24 cellular contexts compared by ENCODE assay signal in the genomic region with DNA sequence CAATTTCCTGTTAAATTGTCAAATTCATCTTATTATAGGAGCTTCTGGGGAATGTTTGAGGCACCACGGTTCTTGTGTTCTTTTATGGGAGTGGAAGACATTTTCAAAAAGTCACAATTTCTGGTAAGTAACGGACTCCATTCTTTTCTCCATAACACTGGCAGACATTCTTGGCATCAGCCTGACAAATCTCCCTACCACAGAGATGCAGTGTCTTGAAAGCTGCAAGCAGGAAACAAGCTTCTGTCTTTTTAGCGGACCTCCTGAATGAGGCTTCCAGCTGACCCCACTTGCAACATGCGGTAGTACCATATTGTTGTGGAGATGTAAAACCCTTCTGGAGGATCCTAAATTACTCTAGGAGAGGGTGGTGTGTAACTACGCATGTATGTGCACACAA.
DNase-seq lines count a peak whose midpoint lies in the region; ATAC-seq, FAIRE-seq and TF ChIP-seq lines count a peak whose summit lies in the region.
"Had no signal": no experiment of that assay in that cellular context is flagged by ENCODE, and none has a peak within 500 bp of the region (broad histone marks: within the 10 kb centered on the region; RNA-seq: fewer than 3 reads in every experiment).

No MANE protein-coding gene starts in this region.

- H2BK120ac ChIP-seq in H1 (replicated peaks; ENCODE audit: low read depth, low read length): no peak overlapping the region

- H3K4me1 ChIP-seq in H1 (replicated peaks in 1 of 4; ENCODE audit: control insufficient read depth in 3 of 4, insufficient read depth in 4 of 4, low read length in 3 of 4): peaks cover 0 to 4% (median 1%) of the 10 kb centered on the region in 4 experiments; a peak in 1 of 7 replicates
- peaks cover 21% of the 10 kb centered on the region for H3K4me1 ChIP-seq in upper lobe of right lung
- H3K4me1 ChIP-seq: Peyer's patch had no signal

- H3K27ac ChIP-seq in H1 (ENCODE audit: low read depth, low read length) (no peak overlapping the region), neural cell (ENCODE audit: low read length) (peak overlapping the region; percentile 33), upper lobe of right lung (no peak overlapping the region)
- H3K27ac ChIP-seq: Peyer's patch had no signal

- no peak overlapping the region for H3K4me2 ChIP-seq in H1 (ENCODE audit: insufficient read depth in 1 of 2, low read depth in 2 of 2, low read length in 2 of 2)
- H3K4me2 ChIP-seq in neural cell (ENCODE audit: low read length): peak overlapping the region; percentile 40

- WGBS in H1 (ENCODE audit: extremely low coverage in 1 of 2, insufficient coverage in 1 of 2, insufficient read length in 1 of 2, insufficient replicate concordance in 2 of 2, low coverage in 1 of 2, low lambda C conversion rate in 2 of 2, missing lambda C conversion rate in 1 of 2), 2 experiments: 83% methylated on average over 5 of the region's 5 CpGs; no CpG with 5 or more reads in 1 of the 2 experiments

- H3K56ac ChIP-seq in H1 (replicated peaks; ENCODE audit: insufficient read length, low read depth, low read length): no peak overlapping the region

- no peak for ATAC-seq in upper lobe of right lung

- DNase-seq in NCI-H748 (lab: John Stamatoyannopoulos, UW; ENCODE audit: unreplicated experiment) (peak; percentile 6), NCI-H748 treated with DMSO at 0.1 percent for 48 hours (lab: John Stamatoyannopoulos, UW) (no peak), H1 (ENCODE audit: low read depth in 1 of 2, low spot score in 2 of 2) (no peak), hippocampal formation (lab: John Stamatoyannopoulos, UW) (no peak), foreskin fibroblast (no peak), upper lobe of right lung (no peak), SW480 (ENCODE audit: low spot score) (no peak)
- DNase-seq: 8988T; BE2C; Caco-2; CD4-positive, CD25-positive, alpha-beta regulatory T cell; DMS153; GDM1; H9; Kasumi-1; MG63; NCI-H1048; NCI-H1436; NCI-H1930; NCI-H2171 treated with DMSO at 0.1 percent for 48 hours; NCI-H446; NCI-H526 treated with DMSO at 0.1 percent for 48 hours; Peyer's patch had no signal

- H3K27me3 ChIP-seq in H1 (replicated peaks in 1 of 4; ENCODE audit: control insufficient read depth in 3 of 4, extremely low read depth in 1 of 4, insufficient read depth in 3 of 4, low read length in 3 of 4) (no peaks in the 10 kb centered on the region), neural cell (ENCODE audit: insufficient read depth, low read depth, low read length) (no peaks in the 10 kb centered on the region), upper lobe of right lung (no peaks in the 10 kb centered on the region)
- H3K27me3 ChIP-seq: BE2C, MG63, Peyer's patch had no signal

- H3K36me3 ChIP-seq in H1 (ENCODE audit: control insufficient read depth in 2 of 4, insufficient read depth in 4 of 4, low read length in 3 of 4) (no peaks in the 10 kb centered on the region), neural cell (ENCODE audit: insufficient read depth, low read length) (no peaks in the 10 kb centered on the region), upper lobe of right lung (no peaks in the 10 kb centered on the region)
- H3K36me3 ChIP-seq: BE2C, MG63, Peyer's patch had no signal

- H3K9me3 ChIP-seq in H1 (ENCODE audit: insufficient read depth in 2 of 2, low read depth in 1 of 2, low read length in 1 of 2) (no peaks in the 10 kb centered on the region; a peak in 1 of 4 replicates), neural cell (ENCODE audit: low read length) (no peaks in the 10 kb centered on the region), upper lobe of right lung (no peaks in the 10 kb centered on the region)
- H3K9me3 ChIP-seq: BE2C, Caco-2, MG63, Peyer's patch had no signal

- TF ChIP-seq CTCF in H1 (IDR thresholded peaks at IDR 0.05; ENCODE audit: control extremely low read depth in 1 of 3, insufficient read depth in 1 of 3, low read depth in 1 of 3, low read length in 3 of 3) (no peak), neural cell (IDR thresholded peaks at IDR 0.05; ENCODE audit: poor library complexity, severe bottlenecking) (no peak), foreskin fibroblast (IDR thresholded peaks at IDR 0.05; ENCODE audit: low read depth, low read length) (no peak), upper lobe of right lung (IDR thresholded peaks at IDR 0.05) (no peak)

- POLR2A ChIA-PET in H1 (lab: Charles Lee; ENCODE audit: partially characterized antibody): interaction anchor here (1.0 kb wide), 1 partner anchor 9 kb away, joined by 3 read pairs; no protein-coding TSS in a partner anchor

- TF ChIP-seq POLR2A in H1 (IDR thresholded peaks at IDR 0.05; ENCODE audit: control extremely low read depth in 1 of 2, low read depth in 2 of 2, low read length in 2 of 2): no peak

- H3K79me1 ChIP-seq in H1 (ENCODE audit: low read depth, low read length): no peaks in the 10 kb centered on the region

- CTCF ChIA-PET in H1 (lab: Charles Lee; ENCODE audit: partially characterized antibody): interaction anchor here (2.0 kb wide), 1 partner anchor 14 kb away, joined by 5 read pairs; no protein-coding TSS in a partner anchor

- no peak overlapping the region for H3K18ac ChIP-seq in H1 (ENCODE audit: extremely low read depth, low read length)

- H4K8ac ChIP-seq in H1 (ENCODE audit: extremely low read depth, insufficient read depth, low read length): no peak overlapping the region

- no peaks in the 10 kb centered on the region for H4K20me1 ChIP-seq in H1 (replicated peaks in 1 of 2; ENCODE audit: control insufficient read depth in 1 of 2, insufficient read depth in 2 of 2, low read length in 2 of 2)
- H4K20me1 ChIP-seq in neural cell (ENCODE audit: insufficient read depth): no peaks in the 10 kb centered on the region

- no peak overlapping the region for H2BK20ac ChIP-seq in H1 (ENCODE audit: low read length)

- H3K14ac ChIP-seq in H1 (ENCODE audit: insufficient read length): no peak overlapping the region

- H3F3A ChIP-seq in neural cell (ENCODE audit: insufficient read depth, low read length, poor library complexity, severe bottlenecking): peaks cover 5% of the 10 kb centered on the region

- no peak for TF ChIP-seq RAD21 in H1 (IDR thresholded peaks at IDR 0.05 in 1 of 2, conservative IDR thresholded peaks at IDR 0.05 in 1 of 2; ENCODE audit: low read depth in 2 of 2, low read length in 2 of 2)
- no peak for TF ChIP-seq RAD21 in neural cell (conservative IDR thresholded peaks at IDR 0.05)

- intact Hi-C loops in upper lobe of right lung (cut with DNase I): no loop called here

- no peak overlapping the region for H2BK5ac ChIP-seq in H1 (ENCODE audit: low read depth, low read length)

- no peak overlapping the region; the same call in 1 of the 2 replicates for H2AK5ac ChIP-seq in H1 (ENCODE audit: low read depth, low read length)

- H4K91ac ChIP-seq in H1 (replicated peaks; ENCODE audit: insufficient read length, low read length): no peak overlapping the region

- H2BK15ac ChIP-seq in H1 (ENCODE audit: low read length): no peak overlapping the region

- H3K23me2 ChIP-seq in H1 (ENCODE audit: low read depth, low read length): no peaks in the 10 kb centered on the region

- TF ChIP-seq EP300 in H1 (IDR thresholded peaks at IDR 0.05; ENCODE audit: borderline replicate concordance in 1 of 2, low read depth in 2 of 2, low read length in 2 of 2) (no peak), neural cell (conservative IDR thresholded peaks at IDR 0.05; ENCODE audit: poor library complexity, severe bottlenecking) (no peak)

- H3K9me2 ChIP-seq in neural cell (ENCODE audit: insufficient read depth, low read length): no peaks in the 10 kb centered on the region

- H2AFZ ChIP-seq in H1 (ENCODE audit: low read length) (no peak overlapping the region), neural cell (ENCODE audit: low read depth, low read length) (no peak overlapping the region)

- no peak overlapping the region for H4K5ac ChIP-seq in H1 (ENCODE audit: insufficient read length, low read depth, low read length)

- H2BK12ac ChIP-seq in H1 (ENCODE audit: low read depth, low read length): no peak overlapping the region

- no peak overlapping the region for H3K4ac ChIP-seq in H1 (replicated peaks; ENCODE audit: insufficient read length, low read depth, low read length)

- no peak overlapping the region for H3K4me3 ChIP-seq in H1 (ENCODE audit: extremely low read depth in 1 of 4, insufficient read depth in 2 of 4, low read depth in 3 of 4, low read length in 4 of 4)
- H3K4me3 ChIP-seq in neural cell (ENCODE audit: low read length): no peak overlapping the region
- no peak overlapping the region for H3K4me3 ChIP-seq in foreskin fibroblast (ENCODE audit: low read depth in 1 of 2, low read length in 2 of 2)
- H3K4me3 ChIP-seq in upper lobe of right lung: no peak overlapping the region
- H3K4me3 ChIP-seq: MG63, Peyer's patch had no signal

- H3K23ac ChIP-seq in H1 (ENCODE audit: insufficient read length): no peak overlapping the region

- peak; percentile 28 for FAIRE-seq in H1 (lab: Jason Lieb, UNC)

- H3K9ac ChIP-seq in H1 (replicated peaks in 1 of 4; ENCODE audit: extremely low read depth in 1 of 4, low read depth in 3 of 4, low read length in 3 of 4) (no peak overlapping the region), neural cell (ENCODE audit: low read length) (no peak overlapping the region)

- H3K79me2 ChIP-seq in H1 (ENCODE audit: control insufficient read depth in 1 of 2, insufficient read depth in 2 of 2, low read length in 2 of 2) (no peaks in the 10 kb centered on the region), neural cell (replicated peaks; ENCODE audit: insufficient read depth, low read length) (peaks cover 4% of the 10 kb centered on the region)

TF ChIP-seq in H1, 55 proteins besides CTCF, POLR2A, EP300 and RAD21 (continues in another document):
- TF ChIP-seq SP1 (IDR thresholded peaks at IDR 0.05; ENCODE audit: low read depth, low read length): no peak
- no peak for TF ChIP-seq TEAD4 (IDR thresholded peaks at IDR 0.05; ENCODE audit: low read depth, low read length)
- no peak for TF ChIP-seq RNF2 (IDR thresholded peaks at IDR 0.05; ENCODE audit: borderline replicate concordance, low read depth, low read length, missing control alignments, poor library complexity, severe bottlenecking)
- TF ChIP-seq RXRA (IDR thresholded peaks at IDR 0.05; ENCODE audit: insufficient read depth, low read depth, low read length): no peak

TF ChIP-seq in neural cell, 6 proteins besides CTCF, POLR2A, EP300 and RAD21 (continues in another document):
- TF ChIP-seq EZH2 (IDR thresholded peaks at IDR 0.05; ENCODE audit: borderline replicate concordance, insufficient read depth, low read length, poor library complexity, severe bottlenecking) (no peak), POLR2AphosphoS5 (IDR thresholded peaks at IDR 0.05) (no peak), TAF1 (IDR thresholded peaks at IDR 0.05; ENCODE audit: low read depth) (no peak), MXI1 (conservative IDR thresholded peaks at IDR 0.05; ENCODE audit: poor library complexity, severe bottlenecking) (no peak), SMC3 (conservative IDR thresholded peaks at IDR 0.05; ENCODE audit: poor library complexity) (no peak)
